In the genomic region with DNA sequence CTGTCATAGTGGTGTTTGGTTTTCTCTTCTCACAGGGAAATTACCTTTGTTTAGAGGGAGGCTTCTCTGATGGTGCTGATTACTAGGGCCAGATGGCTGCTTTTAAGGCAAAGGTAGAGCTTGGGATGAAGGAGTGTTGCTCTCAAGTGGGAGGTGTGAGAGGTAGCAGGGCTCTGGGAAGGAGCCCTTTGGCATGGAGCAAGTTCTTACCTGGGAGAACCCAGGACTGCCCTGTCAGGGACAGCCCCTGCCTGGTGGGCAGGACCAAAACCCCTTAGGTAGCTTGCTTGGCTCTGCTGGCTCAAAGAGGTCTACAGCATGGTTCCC, we compare ENCODE assay signal across 25 cellular contexts.
"Had no signal": no experiment of that assay in that cellular context is flagged by ENCODE, and none has a peak within 500 bp of the region (broad histone marks: within the 10 kb centered on the region; RNA-seq: fewer than 3 reads in every experiment).

No MANE protein-coding gene starts in this region.

- H3K9me3 Mint-ChIP-seq: immature natural killer cell; natural killer cell treated with Interleukin-12 subunit alpha and Interleukin-12 subunit beta and Interleukin-15 and Interleukin-18, amount 100 ng/mL, for 72 hours; stimulated activated memory B cell treated with anti-CD40 and anti-IgM and Interleukin-4, amounts not matched to agents 10 μg/mL and 1 μg/mL and 100 μg/mL, for 72 hours; stimulated activated naive CD8-positive, alpha-beta T cell treated with anti-CD3 and anti-CD28 coated beads, Interleukin-15, amount 100 ng/mL, for 72 hours had no signal

- H3K36me3 Mint-ChIP-seq: immature natural killer cell; naive thymus-derived CD4-positive, alpha-beta T cell; natural killer cell treated with Interleukin-12 subunit alpha and Interleukin-12 subunit beta and Interleukin-15 and Interleukin-18, amount 100 ng/mL, for 72 hours; stimulated activated memory B cell treated with anti-CD40 and anti-IgM and Interleukin-4, amounts not matched to agents 10 μg/mL and 1 μg/mL and 100 μg/mL, for 72 hours; type B pancreatic cell had no signal

- H3K4me3 Mint-ChIP-seq: immature natural killer cell; naive thymus-derived CD4-positive, alpha-beta T cell; natural killer cell treated with Interleukin-12 subunit alpha and Interleukin-12 subunit beta and Interleukin-15 and Interleukin-18, amount 100 ng/mL, for 72 hours; stimulated activated memory B cell treated with anti-CD40 and anti-IgM and Interleukin-4, amounts not matched to agents 10 μg/mL and 1 μg/mL and 100 μg/mL, for 72 hours; stimulated activated naive CD8-positive, alpha-beta T cell treated with anti-CD3 and anti-CD28 coated beads, Interleukin-15, amount 100 ng/mL, for 72 hours had no signal

- H3K27me3 Mint-ChIP-seq: stimulated activated memory B cell treated with anti-CD40 and anti-IgM and Interleukin-4, amounts not matched to agents 10 μg/mL and 1 μg/mL and 100 μg/mL, for 72 hours had no signal

- H3K4me1 ChIP-seq: left ventricle myocardium inferior, parathyroid adenoma, right atrium auricular region, right lobe of liver, uterus had no signal

- H3K4me3 ChIP-seq: heart left ventricle, left ventricle myocardium inferior, lung, mucosa of descending colon, right atrium auricular region, right lobe of liver, skin epidermis, tibial nerve, uterus had no signal

- H3K4me1 Mint-ChIP-seq: immature natural killer cell; naive thymus-derived CD4-positive, alpha-beta T cell; stimulated activated memory B cell treated with anti-CD40 and anti-IgM and Interleukin-4, amounts not matched to agents 10 μg/mL and 1 μg/mL and 100 μg/mL, for 72 hours; stimulated activated naive CD8-positive, alpha-beta T cell treated with anti-CD3 and anti-CD28 coated beads, Interleukin-15, amount 100 ng/mL, for 72 hours had no signal

- H3K9me3 ChIP-seq: heart left ventricle, mucosa of descending colon, right atrium auricular region, right lobe of liver, tibial nerve, uterus had no signal

- H3K27me3 ChIP-seq: right atrium auricular region, right lobe of liver, tibial nerve, uterus had no signal

- H3K36me3 ChIP-seq: heart left ventricle, left ventricle myocardium inferior, right atrium auricular region, right lobe of liver, tibial nerve, uterus had no signal

- H3K27ac ChIP-seq: heart left ventricle, parathyroid adenoma, right atrium auricular region, right lobe of liver, tibial nerve, uterus had no signal

- ATAC-seq: mucosa of descending colon; naive thymus-derived CD4-positive, alpha-beta T cell; right lobe of liver; stimulated activated naive CD8-positive, alpha-beta T cell treated with anti-CD3 and anti-CD28 coated beads, Interleukin-15, amount 100 ng/mL, for 72 hours had no signal

- H3K27ac Mint-ChIP-seq: immature natural killer cell; naive thymus-derived CD4-positive, alpha-beta T cell; natural killer cell treated with Interleukin-12 subunit alpha and Interleukin-12 subunit beta and Interleukin-15 and Interleukin-18, amount 100 ng/mL, for 72 hours; stimulated activated memory B cell treated with anti-CD40 and anti-IgM and Interleukin-4, amounts not matched to agents 10 μg/mL and 1 μg/mL and 100 μg/mL, for 72 hours; stimulated activated naive CD8-positive, alpha-beta T cell treated with anti-CD3 and anti-CD28 coated beads, Interleukin-15, amount 100 ng/mL, for 72 hours; type B pancreatic cell had no signal

- DNase-seq: heart left ventricle; hypothalamus; immature natural killer cell; left ventricle myocardium inferior; mesendoderm; midbrain; mucosa of descending colon; naive thymus-derived CD4-positive, alpha-beta T cell; right lobe of liver; stimulated activated CD4-positive, alpha-beta T cell treated with anti-CD3 and anti-CD28 coated beads, Interleukin-12 subunit alpha, Interleukin-12 subunit beta, amount 100 ng/mL, for 4 hours; stimulated activated CD4-positive, alpha-beta T cell treated with anti-CD3 and anti-CD28 coated beads, Interleukin-15, amount 100 ng/mL, for 24 hours; stimulated activated CD4-positive, alpha-beta T cell treated with anti-CD3 and anti-CD28 coated beads, Interleukin-2, amount 100 ng/mL, for 24 hours; stimulated activated CD4-positive, alpha-beta T cell treated with anti-CD3 and anti-CD28 coated beads, Interleukin-4, amount 100 ng/mL, for 1 hour; stimulated activated naive CD4-positive, alpha-beta T cell treated with Interleukin-2 at 50 U/mL for 16 hours; stimulated activated naive CD8-positive, alpha-beta T cell treated with anti-CD3 and anti-CD28 coated beads, Interleukin-15, amount 100 ng/mL, for 72 hours; substantia nigra; uterus had no signal
